Comparison of ENCODE assay signal across 1 cellular context in the genomic region with DNA sequence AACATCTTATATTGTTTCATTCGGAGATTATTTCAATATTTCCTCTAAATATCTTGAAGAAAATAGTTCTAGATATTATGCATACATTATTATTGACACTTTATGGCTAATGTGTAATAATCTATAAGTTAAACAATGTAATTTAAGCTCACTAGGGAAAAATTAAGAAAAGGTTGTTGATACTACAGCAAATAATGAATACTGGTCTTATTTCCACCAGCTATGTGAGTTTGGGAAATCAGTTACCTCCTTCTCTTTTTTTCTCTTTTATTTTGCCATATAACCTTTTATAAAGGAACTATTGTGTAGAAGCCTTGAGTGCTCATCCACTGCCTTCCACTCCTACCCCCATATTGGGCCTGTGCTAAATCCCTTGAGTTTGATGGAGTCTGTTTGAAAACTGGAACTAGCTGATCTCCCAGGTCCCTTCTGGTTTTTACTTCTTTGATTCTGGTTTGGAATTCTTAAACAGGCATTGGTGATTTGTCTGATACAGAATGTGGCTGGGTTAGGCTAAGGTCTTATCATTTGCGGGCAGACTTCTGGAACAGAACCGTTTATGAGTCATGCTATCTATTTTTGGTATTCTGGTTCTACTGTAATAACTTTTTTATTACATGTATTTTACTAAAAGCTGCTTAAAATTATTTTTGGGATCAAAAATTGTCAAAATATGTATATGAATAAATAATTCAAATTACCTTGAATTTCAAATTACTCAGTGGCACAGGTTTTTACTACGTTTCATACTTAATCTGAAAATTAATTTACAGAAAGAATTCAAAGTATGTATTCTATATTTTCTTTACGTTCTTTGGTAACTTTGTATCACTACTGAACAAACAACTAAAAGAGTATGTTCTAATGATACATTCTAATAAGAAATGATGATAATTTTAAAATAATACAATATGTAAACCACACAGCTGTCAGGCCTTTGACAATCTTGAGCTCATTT.
TF ChIP-seq lines count a peak whose summit lies in the region.

No MANE protein-coding gene starts in this region.

TF ChIP-seq in K562, 482 proteins besides CTCF, POLR2A, EP300 and RAD21 (continued from another document and continues in another):
- TF ChIP-seq KLF6 (CRISPR knock-in tag; IDR thresholded peaks at IDR 0.05; ENCODE audit: borderline replicate concordance): 0 out of 2 replicates have a peak, but pooled peaks have one; percentile 31
- peak; percentile 100 for TF ChIP-seq JUND (IDR thresholded peaks at IDR 0.05; ENCODE audit: borderline replicate concordance, low read depth, low read length)
- peak; percentile 99 for TF ChIP-seq JUND (tag; IDR thresholded peaks at IDR 0.05; ENCODE audit: borderline replicate concordance, low read depth, low read length)
- peak; percentile 67 to 75; a peak in 3 of 4 replicates for TF ChIP-seq HDAC1 (IDR thresholded peaks at IDR 0.05)
- TF ChIP-seq PML (IDR thresholded peaks at IDR 0.05; ENCODE audit: low read length): peak; percentile 91
- TF ChIP-seq NR2C1 (IDR thresholded peaks at IDR 0.05): peak; percentile 21; the same call in 1 of the 2 replicates
- TF ChIP-seq NR2C1 (tag; IDR thresholded peaks at IDR 0.05): no peak
- no peak for TF ChIP-seq POLR2B (IDR thresholded peaks at IDR 0.05; ENCODE audit: low read depth, partially characterized antibody)
- TF ChIP-seq MXI1 (IDR thresholded peaks at IDR 0.05; ENCODE audit: low read depth, low read length): 0 out of 2 replicates have a peak, but pooled peaks have one; percentile 42
- no peak for TF ChIP-seq PCBP1 (IDR thresholded peaks at IDR 0.05; ENCODE audit: low read depth, low read length, poor library complexity, severe bottlenecking)
- no peak for TF ChIP-seq ZNF324 (CRISPR knock-in tag; IDR thresholded peaks at IDR 0.05)
- peak; percentile 87 for TF ChIP-seq HDAC3 (IDR thresholded peaks at IDR 0.05; ENCODE audit: borderline replicate concordance, partially characterized antibody)
- peak; percentile 55 for TF ChIP-seq NFE2 (IDR thresholded peaks at IDR 0.05; ENCODE audit: low read depth)
- TF ChIP-seq, protein P1, sequence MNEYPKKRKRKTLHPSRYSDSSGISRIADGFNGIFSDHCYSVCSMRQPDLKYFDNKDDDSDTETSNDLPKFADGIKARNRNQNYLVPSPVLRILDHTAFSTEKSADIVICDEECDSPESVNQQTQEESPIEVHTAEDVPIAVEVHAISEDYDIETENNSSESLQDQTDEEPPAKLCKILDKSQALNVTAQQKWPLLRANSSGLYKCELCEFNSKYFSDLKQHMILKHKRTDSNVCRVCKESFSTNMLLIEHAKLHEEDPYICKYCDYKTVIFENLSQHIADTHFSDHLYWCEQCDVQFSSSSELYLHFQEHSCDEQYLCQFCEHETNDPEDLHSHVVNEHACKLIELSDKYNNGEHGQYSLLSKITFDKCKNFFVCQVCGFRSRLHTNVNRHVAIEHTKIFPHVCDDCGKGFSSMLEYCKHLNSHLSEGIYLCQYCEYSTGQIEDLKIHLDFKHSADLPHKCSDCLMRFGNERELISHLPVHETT (CRISPR knock-in tag; conservative IDR thresholded peaks at IDR 0.05 in 1 of 2, IDR thresholded peaks at IDR 0.05 in 1 of 2): peak in 1 of 2 experiments; percentile 62; a peak in 2 of 4 replicates
- TF ChIP-seq, protein P2, sequence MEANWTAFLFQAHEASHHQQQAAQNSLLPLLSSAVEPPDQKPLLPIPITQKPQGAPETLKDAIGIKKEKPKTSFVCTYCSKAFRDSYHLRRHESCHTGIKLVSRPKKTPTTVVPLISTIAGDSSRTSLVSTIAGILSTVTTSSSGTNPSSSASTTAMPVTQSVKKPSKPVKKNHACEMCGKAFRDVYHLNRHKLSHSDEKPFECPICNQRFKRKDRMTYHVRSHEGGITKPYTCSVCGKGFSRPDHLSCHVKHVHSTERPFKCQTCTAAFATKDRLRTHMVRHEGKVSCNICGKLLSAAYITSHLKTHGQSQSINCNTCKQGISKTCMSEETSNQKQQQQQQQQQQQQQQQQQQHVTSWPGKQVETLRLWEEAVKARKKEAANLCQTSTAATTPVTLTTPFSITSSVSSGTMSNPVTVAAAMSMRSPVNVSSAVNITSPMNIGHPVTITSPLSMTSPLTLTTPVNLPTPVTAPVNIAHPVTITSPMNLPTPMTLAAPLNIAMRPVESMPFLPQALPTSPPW (CRISPR knock-in tag; IDR thresholded peaks at IDR 0.05): peak; percentile 53
- TF ChIP-seq SMARCB1 (IDR thresholded peaks at IDR 0.05; ENCODE audit: insufficient read length, low read depth): peak; percentile 37
- TF ChIP-seq ZNF253 (CRISPR knock-in tag; conservative IDR thresholded peaks at IDR 0.05): no peak
- TF ChIP-seq FOXM1 (IDR thresholded peaks at IDR 0.05; ENCODE audit: low read depth): peak; percentile 88
- TF ChIP-seq FOXM1 (CRISPR knock-in tag; IDR thresholded peaks at IDR 0.05; ENCODE audit: low read depth): no peak
- TF ChIP-seq, protein P3, sequence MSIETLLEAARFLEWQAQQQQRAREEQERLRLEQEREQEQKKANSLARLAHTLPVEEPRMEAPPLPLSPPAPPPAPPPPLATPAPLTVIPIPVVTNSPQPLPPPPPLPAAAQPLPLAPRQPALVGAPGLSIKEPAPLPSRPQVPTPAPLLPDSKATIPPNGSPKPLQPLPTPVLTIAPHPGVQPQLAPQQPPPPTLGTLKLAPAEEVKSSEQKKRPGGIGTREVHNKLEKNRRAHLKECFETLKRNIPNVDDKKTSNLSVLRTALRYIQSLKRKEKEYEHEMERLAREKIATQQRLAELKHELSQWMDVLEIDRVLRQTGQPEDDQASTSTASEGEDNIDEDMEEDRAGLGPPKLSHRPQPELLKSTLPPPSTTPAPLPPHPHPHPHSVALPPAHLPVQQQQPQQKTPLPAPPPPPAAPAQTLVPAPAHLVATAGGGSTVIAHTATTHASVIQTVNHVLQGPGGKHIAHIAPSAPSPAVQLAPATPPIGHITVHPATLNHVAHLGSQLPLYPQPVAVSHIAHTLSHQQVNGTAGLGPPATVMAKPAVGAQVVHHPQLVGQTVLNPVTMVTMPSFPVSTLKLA (conservative IDR thresholded peaks at IDR 0.05): peak in 1 of 2 experiments; percentile 50; a peak in 1 of 4 replicates
- no peak for TF ChIP-seq ZNF311 (CRISPR knock-in tag; IDR thresholded peaks at IDR 0.05)
- peak; percentile 86 to 89 for TF ChIP-seq KDM1A (IDR thresholded peaks at IDR 0.05)
- TF ChIP-seq RBBP5 (IDR thresholded peaks at IDR 0.05; ENCODE audit: borderline replicate concordance, insufficient read depth, low read length, poor library complexity, severe bottlenecking): peak; percentile 40
- TF ChIP-seq HMGN3 (IDR thresholded peaks at IDR 0.05; ENCODE audit: borderline replicate concordance, extremely low read depth, insufficient read length, low read depth, low read length): peak; percentile 33
- no peak for TF ChIP-seq SAFB2 (IDR thresholded peaks at IDR 0.05; ENCODE audit: borderline replicate concordance, low read depth, low read length, severe bottlenecking)
- no peak for TF ChIP-seq CBX8 (IDR thresholded peaks at IDR 0.05; ENCODE audit: borderline replicate concordance, extremely low read depth, low read depth, low read length, poor library complexity, severe bottlenecking)
- TF ChIP-seq MYC (IDR thresholded peaks at IDR 0.05; ENCODE audit: low read depth, low read length): peak; percentile 59
- TF ChIP-seq MYC (CRISPR knock-in tag; IDR thresholded peaks at IDR 0.05; ENCODE audit: borderline replicate concordance, low read depth): no peak
- peak; percentile 75 for TF ChIP-seq CCNT2 (IDR thresholded peaks at IDR 0.05; ENCODE audit: borderline replicate concordance, extremely low read depth, insufficient read length, low read depth, low read length)
- TF ChIP-seq, protein P4, sequence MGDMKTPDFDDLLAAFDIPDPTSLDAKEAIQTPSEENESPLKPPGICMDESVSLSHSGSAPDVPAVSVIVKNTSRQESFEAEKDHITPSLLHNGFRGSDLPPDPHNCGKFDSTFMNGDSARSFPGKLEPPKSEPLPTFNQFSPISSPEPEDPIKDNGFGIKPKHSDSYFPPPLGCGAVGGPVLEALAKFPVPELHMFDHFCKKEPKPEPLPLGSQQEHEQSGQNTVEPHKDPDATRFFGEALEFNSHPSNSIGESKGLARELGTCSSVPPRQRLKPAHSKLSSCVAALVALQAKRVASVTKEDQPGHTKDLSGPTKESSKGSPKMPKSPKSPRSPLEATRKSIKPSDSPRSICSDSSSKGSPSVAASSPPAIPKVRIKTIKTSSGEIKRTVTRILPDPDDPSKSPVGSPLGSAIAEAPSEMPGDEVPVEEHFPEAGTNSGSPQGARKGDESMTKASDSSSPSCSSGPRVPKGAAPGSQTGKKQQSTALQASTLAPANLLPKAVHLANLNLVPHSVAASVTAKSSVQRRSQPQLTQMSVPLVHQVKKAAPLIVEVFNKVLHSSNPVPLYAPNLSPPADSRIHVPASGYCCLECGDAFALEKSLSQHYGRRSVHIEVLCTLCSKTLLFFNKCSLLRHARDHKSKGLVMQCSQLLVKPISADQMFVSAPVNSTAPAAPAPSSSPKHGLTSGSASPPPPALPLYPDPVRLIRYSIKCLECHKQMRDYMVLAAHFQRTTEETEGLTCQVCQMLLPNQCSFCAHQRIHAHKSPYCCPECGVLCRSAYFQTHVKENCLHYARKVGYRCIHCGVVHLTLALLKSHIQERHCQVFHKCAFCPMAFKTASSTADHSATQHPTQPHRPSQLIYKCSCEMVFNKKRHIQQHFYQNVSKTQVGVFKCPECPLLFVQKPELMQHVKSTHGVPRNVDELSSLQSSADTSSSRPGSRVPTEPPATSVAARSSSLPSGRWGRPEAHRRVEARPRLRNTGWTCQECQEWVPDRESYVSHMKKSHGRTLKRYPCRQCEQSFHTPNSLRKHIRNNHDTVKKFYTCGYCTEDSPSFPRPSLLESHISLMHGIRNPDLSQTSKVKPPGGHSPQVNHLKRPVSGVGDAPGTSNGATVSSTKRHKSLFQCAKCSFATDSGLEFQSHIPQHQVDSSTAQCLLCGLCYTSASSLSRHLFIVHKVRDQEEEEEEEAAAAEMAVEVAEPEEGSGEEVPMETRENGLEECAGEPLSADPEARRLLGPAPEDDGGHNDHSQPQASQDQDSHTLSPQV (IDR thresholded peaks at IDR 0.05): peak; percentile 86
- TF ChIP-seq NBN (IDR thresholded peaks at IDR 0.05; ENCODE audit: low read depth): peak; percentile 72
- TF ChIP-seq, protein P5, sequence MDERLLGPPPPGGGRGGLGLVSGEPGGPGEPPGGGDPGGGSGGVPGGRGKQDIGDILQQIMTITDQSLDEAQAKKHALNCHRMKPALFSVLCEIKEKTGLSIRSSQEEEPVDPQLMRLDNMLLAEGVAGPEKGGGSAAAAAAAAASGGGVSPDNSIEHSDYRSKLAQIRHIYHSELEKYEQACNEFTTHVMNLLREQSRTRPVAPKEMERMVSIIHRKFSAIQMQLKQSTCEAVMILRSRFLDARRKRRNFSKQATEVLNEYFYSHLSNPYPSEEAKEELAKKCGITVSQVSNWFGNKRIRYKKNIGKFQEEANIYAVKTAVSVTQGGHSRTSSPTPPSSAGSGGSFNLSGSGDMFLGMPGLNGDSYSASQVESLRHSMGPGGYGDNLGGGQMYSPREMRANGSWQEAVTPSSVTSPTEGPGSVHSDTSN (CRISPR knock-in tag; IDR thresholded peaks at IDR 0.05; ENCODE audit: low read depth): no peak
- TF ChIP-seq, protein P5 (tag; conservative IDR thresholded peaks at IDR 0.05; ENCODE audit: low read depth): no peak
- TF ChIP-seq NFIX (CRISPR knock-in tag; IDR thresholded peaks at IDR 0.05; ENCODE audit: low read depth): no peak
- peak in 1 of 2 experiments; percentile 78; a peak in 1 of 3 replicates for TF ChIP-seq CBX3 (IDR thresholded peaks at IDR 0.05; ENCODE audit: borderline replicate concordance in 1 of 2, low read length in 2 of 2)
- 0 out of 2 replicates have a peak, but pooled peaks have one; percentile 28 for TF ChIP-seq CTBP1 (IDR thresholded peaks at IDR 0.05; ENCODE audit: borderline replicate concordance)
- TF ChIP-seq RCOR1 (IDR thresholded peaks at IDR 0.05; ENCODE audit: borderline replicate concordance in 1 of 2, low read depth in 2 of 2, low read length in 2 of 2): peak; percentile 70 to 91; a peak in 3 of 4 replicates
- peak; percentile 27; the same call in 1 of the 2 replicates for TF ChIP-seq ESRRA (IDR thresholded peaks at IDR 0.05; ENCODE audit: borderline replicate concordance, low read depth)
- peak; percentile 99 for TF ChIP-seq MEF2D (tag; conservative IDR thresholded peaks at IDR 0.05; ENCODE audit: low read depth)
- TF ChIP-seq, protein P6, sequence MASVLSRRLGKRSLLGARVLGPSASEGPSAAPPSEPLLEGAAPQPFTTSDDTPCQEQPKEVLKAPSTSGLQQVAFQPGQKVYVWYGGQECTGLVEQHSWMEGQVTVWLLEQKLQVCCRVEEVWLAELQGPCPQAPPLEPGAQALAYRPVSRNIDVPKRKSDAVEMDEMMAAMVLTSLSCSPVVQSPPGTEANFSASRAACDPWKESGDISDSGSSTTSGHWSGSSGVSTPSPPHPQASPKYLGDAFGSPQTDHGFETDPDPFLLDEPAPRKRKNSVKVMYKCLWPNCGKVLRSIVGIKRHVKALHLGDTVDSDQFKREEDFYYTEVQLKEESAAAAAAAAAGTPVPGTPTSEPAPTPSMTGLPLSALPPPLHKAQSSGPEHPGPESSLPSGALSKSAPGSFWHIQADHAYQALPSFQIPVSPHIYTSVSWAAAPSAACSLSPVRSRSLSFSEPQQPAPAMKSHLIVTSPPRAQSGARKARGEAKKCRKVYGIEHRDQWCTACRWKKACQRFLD (CRISPR knock-in tag; IDR thresholded peaks at IDR 0.05): peak; percentile 74
- TF ChIP-seq GATAD2A (IDR thresholded peaks at IDR 0.05): peak; percentile 63; the same call in 1 of the 2 replicates
- TF ChIP-seq DDX20 (tag; IDR thresholded peaks at IDR 0.05; ENCODE audit: low read depth): 0 out of 2 replicates have a peak, but pooled peaks have one; percentile 57
- no peak for TF ChIP-seq ELF4 (CRISPR knock-in tag; IDR thresholded peaks at IDR 0.05)
- 0 out of 2 replicates have a peak, but pooled peaks have one; percentile 21 for TF ChIP-seq BHLHE40 (IDR thresholded peaks at IDR 0.05; ENCODE audit: low read length)
- peak; percentile 79 for TF ChIP-seq NCOA1 (IDR thresholded peaks at IDR 0.05; ENCODE audit: low read depth)
- peak; percentile 91 for TF ChIP-seq BRD9 (IDR thresholded peaks at IDR 0.05; ENCODE audit: low read depth, partially characterized antibody)
- TF ChIP-seq MCM5 (IDR thresholded peaks at IDR 0.05; ENCODE audit: low read depth): no peak
- TF ChIP-seq, protein P7, sequence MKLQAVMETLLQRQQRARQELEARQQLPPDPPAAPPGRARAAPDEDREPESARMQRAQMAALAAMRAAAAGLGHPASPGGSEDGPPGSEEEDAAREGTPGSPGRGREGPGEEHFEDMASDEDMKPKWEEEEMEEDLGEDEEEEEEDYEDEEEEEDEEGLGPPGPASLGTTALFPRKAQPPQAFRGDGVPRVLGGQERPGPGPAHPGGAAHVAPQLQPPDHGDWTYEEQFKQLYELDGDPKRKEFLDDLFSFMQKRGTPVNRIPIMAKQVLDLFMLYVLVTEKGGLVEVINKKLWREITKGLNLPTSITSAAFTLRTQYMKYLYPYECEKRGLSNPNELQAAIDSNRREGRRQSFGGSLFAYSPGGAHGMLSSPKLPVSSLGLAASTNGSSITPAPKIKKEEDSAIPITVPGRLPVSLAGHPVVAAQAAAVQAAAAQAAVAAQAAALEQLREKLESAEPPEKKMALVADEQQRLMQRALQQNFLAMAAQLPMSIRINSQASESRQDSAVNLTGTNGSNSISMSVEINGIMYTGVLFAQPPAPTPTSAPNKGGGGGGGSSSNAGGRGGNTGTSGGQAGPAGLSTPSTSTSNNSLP (IDR thresholded peaks at IDR 0.05; ENCODE audit: borderline replicate concordance, low read depth, low read length): peak; percentile 98
